In the genomic region with DNA sequence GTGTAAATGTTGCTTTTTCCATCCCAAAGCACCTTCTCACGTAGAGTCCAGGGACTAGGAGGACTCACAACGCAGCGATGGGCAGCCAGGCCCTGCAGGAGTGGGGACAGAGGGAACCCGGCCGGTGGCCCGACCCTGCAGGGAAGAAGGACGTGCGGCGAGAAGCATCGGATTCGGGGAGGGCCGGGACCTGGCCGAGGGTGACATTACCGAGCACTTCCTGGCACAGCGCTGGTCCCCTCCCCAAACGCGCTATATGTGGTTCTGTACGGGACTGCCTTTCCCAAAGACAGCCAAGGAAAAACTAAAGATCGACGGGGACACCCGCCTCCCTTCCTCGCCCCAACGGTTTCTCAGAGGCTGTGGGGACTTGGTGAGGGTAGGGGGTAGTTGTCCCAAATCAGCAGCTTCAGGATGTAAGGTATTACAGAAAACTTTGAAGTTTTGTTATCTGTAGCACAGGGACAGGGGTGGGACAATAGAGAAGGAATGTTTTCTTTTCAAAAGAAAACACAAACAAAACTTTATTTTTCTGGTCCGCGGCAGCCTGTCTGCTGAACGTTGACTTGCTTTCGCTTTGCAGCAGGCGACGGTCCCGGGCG, we compare ENCODE assay signal across 8 cellular contexts. TPM values are rescaled to one million over a fixed set of nuclear protein-coding genes. Genes with fewer than 3 reads are reported as not detected.
DNase-seq lines count a peak whose midpoint lies in the region; ATAC-seq and TF ChIP-seq lines count a peak whose summit lies in the region.

No MANE protein-coding gene starts in this region.

- H3K36me3 Mint-ChIP-seq in glutamatergic neuron (ENCODE audit: unreplicated experiment) (no peaks in the 10 kb centered on the region), osteocyte (ENCODE audit: unreplicated experiment) (no peaks in the 10 kb centered on the region)

- H3K27ac Mint-ChIP-seq in glutamatergic neuron (ENCODE audit: unreplicated experiment) (no peak overlapping the region), osteocyte (ENCODE audit: unreplicated experiment) (peak overlapping the region; percentile 68)

- H3K9me3 Mint-ChIP-seq in glutamatergic neuron (ENCODE audit: unreplicated experiment) (no peaks in the 10 kb centered on the region), osteocyte (ENCODE audit: unreplicated experiment) (no peaks in the 10 kb centered on the region)

- H3K4me3 Mint-ChIP-seq in glutamatergic neuron (ENCODE audit: unreplicated experiment) (peak overlapping the region; percentile 83), osteocyte (ENCODE audit: unreplicated experiment) (peak overlapping the region; percentile 79)

- DNase-seq in ELF-1 (ENCODE audit: low read depth, low spot score) (peak; percentile 68), NCI-H146 (lab: John Stamatoyannopoulos, UW) (peak; percentile 59), activated gamma-delta T cell (lab: John Stamatoyannopoulos, UW) (peak; percentile 17), glutamatergic neuron (no peak), osteocyte (ENCODE audit: extremely low spot score, unreplicated experiment) (no peak)

- ATAC-seq in GM21825 (IDR thresholded peaks at IDR 0.05; ENCODE audit: unreplicated experiment) (no peak), HG03342 (IDR thresholded peaks at IDR 0.05; ENCODE audit: unreplicated experiment) (no peak), GM21423 (IDR thresholded peaks at IDR 0.05; ENCODE audit: unreplicated experiment) (no peak)

- H3K4me1 Mint-ChIP-seq in glutamatergic neuron (ENCODE audit: low read depth, unreplicated experiment) (peaks cover 17% of the 10 kb centered on the region), osteocyte (ENCODE audit: unreplicated experiment) (peaks cover 33% of the 10 kb centered on the region)

- peaks cover 12% of the 10 kb centered on the region for H3K27me3 Mint-ChIP-seq in glutamatergic neuron (ENCODE audit: unreplicated experiment)
- no peaks in the 10 kb centered on the region for H3K27me3 Mint-ChIP-seq in osteocyte (ENCODE audit: unreplicated experiment)

- TF ChIP-seq CTCF in glutamatergic neuron (IDR thresholded peaks at IDR 0.05; ENCODE audit: partially characterized antibody, unreplicated experiment) (no peak), osteocyte (IDR thresholded peaks at IDR 0.05) (no peak)

RNA-seq across cellular contexts. Expression of a gene that starts 0.9 kb away (rescaled TPM):
- total RNA-seq in glutamatergic neuron (ENCODE audit: unreplicated experiment) (10.1 TPM), osteocyte (15.7 TPM in 2 replicates)

Comparison
In these comparisons a context has a peak if more than half of its experiments do, and no peak if none do; other contexts are left out.
1. DNase-seq: peak in ELF-1 (single experiment), NCI-H146 (single experiment) and activated gamma-delta T cell (single experiment); none in glutamatergic neuron (single experiment) and osteocyte (single experiment).